Comparison of ENCODE assay signal across 15 cellular contexts in genomic region chr9:18314321-18314720, GRCh38.
DNase-seq lines count a peak whose midpoint lies in the region; ATAC-seq and TF ChIP-seq lines count a peak whose summit lies in the region.
"Had no signal": no experiment of that assay in that cellular context is flagged by ENCODE, and none has a peak within 500 bp of the region (broad histone marks: within the 10 kb centered on the region; RNA-seq: fewer than 3 reads in every experiment).

No MANE protein-coding gene starts in this region.

- no peak for TF ChIP-seq RAD21 in IMR-90 (IDR thresholded peaks at IDR 0.05; ENCODE audit: low read length)

- no peak overlapping the region for H2BK120ac ChIP-seq in IMR-90 (ENCODE audit: low read depth, low read length)

- H4K20me1 ChIP-seq in IMR-90 (ENCODE audit: insufficient read depth, low read length) = no peaks in the 10 kb centered on the region
- H4K20me1 ChIP-seq in smooth muscle cell (ENCODE audit: low read depth) = no peaks in the 10 kb centered on the region
- H4K20me1 ChIP-seq: BLaER1 treated with 17β-estradiol and CSF1 and Interleukin-3, amounts not matched to agents 10 nM and 100 nM had no signal

- H3K36me3 ChIP-seq in IMR-90 (ENCODE audit: control insufficient read depth, insufficient read depth, low read length) = no peaks in the 10 kb centered on the region
- H3K36me3 ChIP-seq in smooth muscle cell (ENCODE audit: low read depth) = no peaks in the 10 kb centered on the region
- H3K36me3 ChIP-seq: BLaER1 treated with 17β-estradiol and CSF1 and Interleukin-3, amounts not matched to agents 10 nM and 100 nM had no signal

- no peak for TF ChIP-seq CTCF in IMR-90 (conservative IDR thresholded peaks at IDR 0.05; ENCODE audit: low read depth, low read length)
- TF ChIP-seq CTCF in choroid plexus epithelial cell (conservative IDR thresholded peaks at IDR 0.05; ENCODE audit: low read depth, low read length) = no peak
- TF ChIP-seq CTCF in fibroblast of villous mesenchyme (IDR thresholded peaks at IDR 0.05; ENCODE audit: insufficient read depth, low read depth, low read length) = no peak
- TF ChIP-seq CTCF in smooth muscle cell (IDR thresholded peaks at IDR 0.05; ENCODE audit: borderline replicate concordance, insufficient read depth, poor library complexity, severe bottlenecking) = no peak

- H3K4me1 Mint-ChIP-seq in T-cell = no peaks in the 10 kb centered on the region
- no peaks in the 10 kb centered on the region for H3K4me1 Mint-ChIP-seq in activated T-helper 2 cell treated with anti-CD3 and anti-CD28 coated beads, Interferon-gamma antibody, Interleukin-2, Interleukin-4, amounts not matched to agents 10 μg/mL and 5 μg/mL and 100 μg/mL, durations not matched to agents 14 hours and 24 hours and 36 hours (ENCODE audit: low read depth)
- H3K4me1 Mint-ChIP-seq: CD4-positive, CD25-positive, alpha-beta regulatory T cell had no signal

- no peak overlapping the region for H2BK15ac ChIP-seq in IMR-90 (ENCODE audit: low read depth, low read length)

- WGBS in IMR-90 (ENCODE audit: extremely low coverage in 2 of 2, insufficient read length in 1 of 2), 2 experiments = 97% methylated on average over 5 of the region's 14 CpGs; no CpG with 5 or more reads in 1 of the 2 experiments
- WGBS in smooth muscle cell (ENCODE audit: low lambda C conversion rate) = 54% methylated on average over 14 of the region's 14 CpGs

- peaks cover 1 to 7% (median 3%) of the 10 kb centered on the region in 3 donors for H3K9me3 Mint-ChIP-seq in T-cell
- no peaks in the 10 kb centered on the region for H3K9me3 Mint-ChIP-seq in activated T-helper 2 cell treated with anti-CD3 and anti-CD28 coated beads, Interferon-gamma antibody, Interleukin-2, Interleukin-4, amounts not matched to agents 10 μg/mL and 5 μg/mL and 100 μg/mL, durations not matched to agents 14 hours and 24 hours and 36 hours

- no peak overlapping the region for H4K91ac ChIP-seq in IMR-90 (ENCODE audit: insufficient read depth, low read depth, low read length)

- DNase-seq in IMR-90 (peak; percentile 10), choroid plexus epithelial cell (ENCODE audit: low read depth) (peak; percentile 46), fibroblast of villous mesenchyme (ENCODE audit: low read depth) (peak; percentile 14), smooth muscle cell (lab: John Stamatoyannopoulos, UW; ENCODE audit: unreplicated experiment) (no peak), T-cell (no peak)
- no peak for DNase-seq in activated T-helper 2 cell treated with anti-CD3 and anti-CD28 coated beads, Interferon-gamma antibody, Interleukin-2, Interleukin-4, amounts not matched to agents 10 μg/mL and 5 μg/mL and 100 μg/mL, durations not matched to agents 14 hours and 24 hours and 36 hours (ENCODE audit: low spot score)
- DNase-seq: ACHN; CD4-positive, CD25-positive, alpha-beta regulatory T cell; DMS53; GOT3; HCEC 1CT; HFFc6 had no signal

- H4K5ac ChIP-seq in IMR-90 (ENCODE audit: low read depth, low read length) = no peak overlapping the region

- no peak overlapping the region for H2AFZ ChIP-seq in IMR-90 (replicated peaks; ENCODE audit: low read length, poor library complexity)
- H2AFZ ChIP-seq in smooth muscle cell (ENCODE audit: low read depth) = no peak overlapping the region

- no peaks in the 10 kb centered on the region for H3K79me2 ChIP-seq in smooth muscle cell (ENCODE audit: low read depth)

- H3K9me1 ChIP-seq in IMR-90 (ENCODE audit: insufficient read depth, low read length) = no peaks in the 10 kb centered on the region

- in situ Hi-C loops in IMR-90 (cut with MboI; ENCODE audit: low sequenced_read_pairs) = no loop called here

- no peak overlapping the region for H3K4me3 ChIP-seq in IMR-90 (ENCODE audit: insufficient read depth, low read depth, low read length)
- H3K4me3 ChIP-seq in choroid plexus epithelial cell (ENCODE audit: low read depth, low read length) = no peak overlapping the region
- H3K4me3 ChIP-seq in fibroblast of villous mesenchyme (ENCODE audit: low read depth, low read length) = no peak overlapping the region
- no peak overlapping the region for H3K4me3 ChIP-seq in smooth muscle cell
- H3K4me3 ChIP-seq: BLaER1 treated with 17β-estradiol and CSF1 and Interleukin-3, amounts not matched to agents 10 nM and 100 nM had no signal

- no peak overlapping the region for H2AK5ac ChIP-seq in IMR-90 (ENCODE audit: low read depth, low read length)

- H3K9me3 ChIP-seq in IMR-90 (ENCODE audit: control insufficient read depth, insufficient read depth, low read length) (no peaks in the 10 kb centered on the region), smooth muscle cell (replicated peaks; ENCODE audit: low read depth) (no peaks in the 10 kb centered on the region)

- no peak overlapping the region for H3K23ac ChIP-seq in IMR-90 (ENCODE audit: low read depth, low read length)

- no peak overlapping the region for H3K4ac ChIP-seq in IMR-90 (ENCODE audit: low read depth, low read length)

- H3K27ac ChIP-seq in IMR-90 (ENCODE audit: insufficient read depth, low read length) (no peak overlapping the region), smooth muscle cell (ENCODE audit: low read depth) (peak overlapping the region; percentile 36)
- H3K27ac ChIP-seq: BLaER1 treated with 17β-estradiol and CSF1 and Interleukin-3, amounts not matched to agents 10 nM and 100 nM had no signal

- H3K9ac ChIP-seq in IMR-90 (ENCODE audit: low read depth, low read length) = no peak overlapping the region
- H3K9ac ChIP-seq in smooth muscle cell (ENCODE audit: low read depth) = no peak overlapping the region
- H3K9ac ChIP-seq: BLaER1 treated with 17β-estradiol and CSF1 and Interleukin-3, amounts not matched to agents 10 nM and 100 nM had no signal

- H3K18ac ChIP-seq in IMR-90 (ENCODE audit: low read depth, low read length) = no peak overlapping the region

- H3K27me3 ChIP-seq in IMR-90 (ENCODE audit: control insufficient read depth, insufficient read depth, low read length) (no peaks in the 10 kb centered on the region; the same call in 1 of the 2 replicates), smooth muscle cell (ENCODE audit: low read depth) (no peaks in the 10 kb centered on the region)
- H3K27me3 ChIP-seq: BLaER1 treated with 17β-estradiol and CSF1 and Interleukin-3, amounts not matched to agents 10 nM and 100 nM had no signal

- intact Hi-C loops in IMR-90 (cut with micrococcal nuclease) = no loop called here
- intact Hi-C loops in activated T-helper 2 cell treated with anti-CD3 and anti-CD28 coated beads, Interferon-gamma antibody, Interleukin-2, Interleukin-4, amounts not matched to agents 10 μg/mL and 5 μg/mL and 100 μg/mL, durations not matched to agents 14 hours and 24 hours and 36 hours (cut with micrococcal nuclease) = no loop called here

- H3K4me1 ChIP-seq in IMR-90 (ENCODE audit: control insufficient read depth, insufficient read depth, low read length) (no peaks in the 10 kb centered on the region), smooth muscle cell (ENCODE audit: low read depth) (no peaks in the 10 kb centered on the region)
- H3K4me1 ChIP-seq: BLaER1 treated with 17β-estradiol and CSF1 and Interleukin-3, amounts not matched to agents 10 nM and 100 nM had no signal

- H3K4me3 Mint-ChIP-seq in T-cell = no peak overlapping the region
- no peak overlapping the region for H3K4me3 Mint-ChIP-seq in activated T-helper 2 cell treated with anti-CD3 and anti-CD28 coated beads, Interferon-gamma antibody, Interleukin-2, Interleukin-4, amounts not matched to agents 10 μg/mL and 5 μg/mL and 100 μg/mL, durations not matched to agents 14 hours and 24 hours and 36 hours (ENCODE audit: low read depth)
- H3K4me3 Mint-ChIP-seq: CD4-positive, CD25-positive, alpha-beta regulatory T cell; HFFc6 had no signal

- H3K56ac ChIP-seq in IMR-90 (ENCODE audit: extremely low read depth, insufficient read depth, low read length) = no peak overlapping the region

- H3K27ac Mint-ChIP-seq in T-cell = no peak overlapping the region
- no peak overlapping the region for H3K27ac Mint-ChIP-seq in activated T-helper 2 cell treated with anti-CD3 and anti-CD28 coated beads, Interferon-gamma antibody, Interleukin-2, Interleukin-4, amounts not matched to agents 10 μg/mL and 5 μg/mL and 100 μg/mL, durations not matched to agents 14 hours and 24 hours and 36 hours
- H3K27ac Mint-ChIP-seq: CD4-positive, CD25-positive, alpha-beta regulatory T cell; HFFc6 had no signal

- no peak for TF ChIP-seq POLR2A in IMR-90 (IDR thresholded peaks at IDR 0.05; ENCODE audit: low read depth, low read length)

- H3K36me3 Mint-ChIP-seq in T-cell = no peaks in the 10 kb centered on the region
- H3K36me3 Mint-ChIP-seq in activated T-helper 2 cell treated with anti-CD3 and anti-CD28 coated beads, Interferon-gamma antibody, Interleukin-2, Interleukin-4, amounts not matched to agents 10 μg/mL and 5 μg/mL and 100 μg/mL, durations not matched to agents 14 hours and 24 hours and 36 hours (ENCODE audit: low read depth) = no peaks in the 10 kb centered on the region
- H3K36me3 Mint-ChIP-seq: CD4-positive, CD25-positive, alpha-beta regulatory T cell had no signal

- ATAC-seq in IMR-90 (ENCODE audit: low read depth) (no peak), GM21737 (IDR thresholded peaks at IDR 0.05; ENCODE audit: unreplicated experiment) (no peak), T-cell (replicated peaks in 1 of 4) (no peak)
- ATAC-seq: HepG2 had no signal

- no peaks in the 10 kb centered on the region for H3F3A ChIP-seq in smooth muscle cell (ENCODE audit: low read depth)

- CTCF ChIA-PET in IMR-90 (lab: Yijun Ruan, JAX) (no interaction called here), T-cell (lab: Charles Lee) (interaction anchor here in 1 of 2 donors (0.6 kb wide), 1 partner anchor 19 kb away, joined by 5 read pairs; no protein-coding TSS in a partner anchor)

- H2BK5ac ChIP-seq in IMR-90 (ENCODE audit: low read depth, low read length, poor library complexity, severe bottlenecking) = no peak overlapping the region

- H3K79me1 ChIP-seq in IMR-90 (ENCODE audit: low read depth in 1 of 2, low read length in 2 of 2) = no peaks in the 10 kb centered on the region

- H3K4me2 ChIP-seq in IMR-90 (ENCODE audit: low read depth, low read length) (no peak overlapping the region), smooth muscle cell (no peak overlapping the region)
- H3K4me2 ChIP-seq: BLaER1 treated with 17β-estradiol and CSF1 and Interleukin-3, amounts not matched to agents 10 nM and 100 nM had no signal

- no peak overlapping the region for H3K14ac ChIP-seq in IMR-90 (replicated peaks; ENCODE audit: low read depth, low read length)

- H3K27me3 Mint-ChIP-seq in T-cell = no peaks in the 10 kb centered on the region
- no peaks in the 10 kb centered on the region for H3K27me3 Mint-ChIP-seq in activated T-helper 2 cell treated with anti-CD3 and anti-CD28 coated beads, Interferon-gamma antibody, Interleukin-2, Interleukin-4, amounts not matched to agents 10 μg/mL and 5 μg/mL and 100 μg/mL, durations not matched to agents 14 hours and 24 hours and 36 hours (ENCODE audit: low read depth)
- H3K27me3 Mint-ChIP-seq: CD4-positive, CD25-positive, alpha-beta regulatory T cell had no signal

- H2AK9ac ChIP-seq in IMR-90 (replicated peaks; ENCODE audit: low read depth, low read length, poor library complexity) = peak overlapping the region; percentile 37

- dilution Hi-C loops in IMR-90 (cut with HindIII; ENCODE audit: low sequenced_read_pairs, unreplicated experiment) = no loop called here

- H2BK20ac ChIP-seq in IMR-90 (ENCODE audit: low read depth, low read length) = no peak overlapping the region

- BruUV-seq in IMR-90 (replicated peaks; lab: Mats Ljungman, UMichigan) = no TSS peak

- POLR2A ChIA-PET in IMR-90 (lab: Charles Lee; ENCODE audit: unreplicated experiment) = interaction anchor here (0.7 kb wide), 1 partner anchor 32 kb away, joined by 4 read pairs; no protein-coding TSS in a partner anchor
- POLR2A ChIA-PET in T-cell (lab: Charles Lee) = no interaction called here

- H4K8ac ChIP-seq in IMR-90 (ENCODE audit: low read depth in 2 of 2, low read length in 2 of 2) = no peak overlapping the region

Comparison
In these comparisons a context has a peak if more than half of its experiments do, and no peak if none do; other contexts are left out.
1. DNase-seq: peak in IMR-90 (single experiment), choroid plexus epithelial cell (single experiment) and fibroblast of villous mesenchyme (single experiment); none in smooth muscle cell (single experiment), T-cell (0 of 34) and activated T-helper 2 cell treated with anti-CD3 and anti-CD28 coated beads, Interferon-gamma antibody, Interleukin-2, Interleukin-4, amounts not matched to agents 10 μg/mL and 5 μg/mL and 100 μg/mL, durations not matched to agents 14 hours and 24 hours and 36 hours (single experiment).